In the genomic region with DNA sequence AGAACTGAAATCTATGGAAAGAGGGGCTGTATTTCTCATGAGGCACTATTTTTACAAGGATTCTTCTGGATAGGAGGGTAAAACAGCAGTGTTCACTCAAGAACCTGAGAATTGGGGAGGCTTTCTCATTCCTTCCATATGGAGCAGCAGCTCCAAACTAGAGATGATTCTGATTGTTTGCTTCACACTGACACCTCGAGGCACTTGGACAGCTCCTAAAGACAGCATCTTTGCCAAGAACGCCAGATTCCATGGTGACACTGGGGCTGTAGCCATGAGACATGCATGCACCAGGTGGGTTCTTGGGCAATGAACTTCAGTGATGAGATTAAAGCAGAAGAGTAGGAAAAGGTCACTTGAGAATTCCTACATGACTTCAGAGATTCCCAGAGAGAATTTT, we compare ENCODE assay signal across 1 cellular context.
TF ChIP-seq lines count a peak whose summit lies in the region.

No MANE protein-coding gene starts in this region.

TF ChIP-seq in K562, 482 proteins besides CTCF, POLR2A, EP300 and RAD21 (continued from another document):
- TF ChIP-seq ZNF592 (IDR thresholded peaks at IDR 0.05): no peak
